2 cellular contexts compared by ENCODE assay signal in genomic region chr18:11713756-11714155, GRCh38.
TF ChIP-seq lines count a peak whose summit lies in the region.

No MANE protein-coding gene starts in this region.

TF ChIP-seq in SK-N-SH, 30 proteins besides CTCF, POLR2A, EP300 and RAD21 (continued from another document):
- TF ChIP-seq YY1 (IDR thresholded peaks at IDR 0.05; ENCODE audit: low read depth) (no peak), REST (IDR thresholded peaks at IDR 0.05; ENCODE audit: low read depth, low read length) (no peak)

TF ChIP-seq in SK-N-SH treated with all-trans-retinoic acid at 6 μM for 48 hours, 23 proteins besides CTCF, POLR2A, EP300 and RAD21 (continued from another document):
- TF ChIP-seq CSRNP3 (CRISPR knock-in tag; IDR thresholded peaks at IDR 0.05) (no peak), PPARA (CRISPR knock-in tag; IDR thresholded peaks at IDR 0.05; ENCODE audit: borderline replicate concordance) (no peak), ZNF565 (CRISPR knock-in tag; conservative IDR thresholded peaks at IDR 0.05; ENCODE audit: low read depth) (no peak), ISL1 (CRISPR knock-in tag; IDR thresholded peaks at IDR 0.05) (no peak), RARB (CRISPR knock-in tag; IDR thresholded peaks at IDR 0.05) (no peak), TOX (CRISPR knock-in tag; IDR thresholded peaks at IDR 0.05; ENCODE audit: borderline replicate concordance) (no peak), ZFP30 (CRISPR knock-in tag; IDR thresholded peaks at IDR 0.05) (no peak), ZFP3 (CRISPR knock-in tag; IDR thresholded peaks at IDR 0.05) (no peak), OSR1 (CRISPR knock-in tag; IDR thresholded peaks at IDR 0.05) (no peak), TSHZ2 (CRISPR knock-in tag; IDR thresholded peaks at IDR 0.05) (no peak), TCF4 (CRISPR knock-in tag; IDR thresholded peaks at IDR 0.05; ENCODE audit: borderline replicate concordance) (no peak)
